In the genomic region with DNA sequence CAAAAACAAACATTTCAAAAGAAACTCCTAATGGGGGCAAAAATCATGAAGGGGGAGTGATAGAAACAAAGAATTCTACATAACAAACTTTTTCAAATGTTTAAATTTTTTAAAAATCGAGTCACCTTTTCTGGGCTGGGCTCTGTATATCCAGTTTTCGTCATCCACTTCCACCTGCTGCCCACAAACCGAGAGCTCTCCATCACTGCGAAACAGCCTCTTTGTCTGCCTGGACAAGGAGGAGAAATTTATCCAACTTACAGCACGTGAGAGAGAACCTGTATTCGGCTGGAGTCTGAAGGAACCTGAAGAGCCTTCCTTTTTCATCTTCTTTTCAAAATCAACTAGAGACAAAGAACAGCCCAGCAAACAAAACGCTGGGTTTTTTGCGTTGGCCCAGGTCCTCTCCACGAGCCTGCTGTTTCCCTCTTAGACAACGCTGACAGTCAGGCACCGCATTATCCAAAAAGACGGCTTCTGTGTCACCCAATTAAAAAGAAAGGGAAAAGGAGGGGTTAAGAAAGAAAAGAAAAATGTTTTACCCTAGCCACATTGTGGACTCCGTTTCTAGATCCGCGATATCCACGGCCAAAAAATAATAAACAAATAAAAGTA, we compare ENCODE assay signal across 1 cellular context.
TF ChIP-seq lines count a peak whose summit lies in the region.

No MANE protein-coding gene starts in this region.

TF ChIP-seq in HEK293, 187 proteins besides CTCF, POLR2A, EP300 and RAD21 (continued from another document):
- TF ChIP-seq, protein P1, sequence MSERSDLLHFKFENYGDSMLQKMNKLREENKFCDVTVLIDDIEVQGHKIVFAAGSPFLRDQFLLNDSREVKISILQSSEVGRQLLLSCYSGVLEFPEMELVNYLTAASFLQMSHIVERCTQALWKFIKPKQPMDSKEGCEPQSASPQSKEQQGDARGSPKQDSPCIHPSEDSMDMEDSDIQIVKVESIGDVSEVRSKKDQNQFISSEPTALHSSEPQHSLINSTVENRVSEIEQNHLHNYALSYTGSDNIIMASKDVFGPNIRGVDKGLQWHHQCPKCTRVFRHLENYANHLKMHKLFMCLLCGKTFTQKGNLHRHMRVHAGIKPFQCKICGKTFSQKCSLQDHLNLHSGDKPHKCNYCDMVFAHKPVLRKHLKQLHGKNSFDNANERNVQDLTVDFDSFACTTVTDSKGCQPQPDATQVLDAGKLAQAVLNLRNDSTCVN (tag by site-specific recombination; optimal IDR thresholded peaks at IDR 0.05): no peak
- TF ChIP-seq ZNF140 (tag by site-specific recombination; IDR thresholded peaks at IDR 0.05): no peak
- TF ChIP-seq SCRT2 (tag by site-specific recombination; IDR thresholded peaks at IDR 0.05): peak; percentile 46; the same call in 1 of the 2 replicates
- no peak for TF ChIP-seq ZNF560 (tag by site-specific recombination; IDR thresholded peaks at IDR 0.05; ENCODE audit: borderline replicate concordance)
- TF ChIP-seq ZNF791 (tag by site-specific recombination; IDR thresholded peaks at IDR 0.05): no peak
- 0 out of 2 replicates have a peak, but pooled peaks have one; percentile 13 for TF ChIP-seq KLF10 (tag by site-specific recombination; IDR thresholded peaks at IDR 0.05)
- no peak for TF ChIP-seq ZNF311 (tag by site-specific recombination; IDR thresholded peaks at IDR 0.05; ENCODE audit: borderline replicate concordance)
- TF ChIP-seq ZNF426 (tag by site-specific recombination; IDR thresholded peaks at IDR 0.05): no peak
